ENCODE assay signal across 19 cellular contexts in genomic region chrX:120146323-120146722, GRCh38. TPM values are rescaled to one million over a fixed set of nuclear protein-coding genes. Genes with fewer than 3 reads are reported as not detected.
"Had no signal": no experiment of that assay in that cellular context is flagged by ENCODE, and none has a peak within 500 bp of the region (broad histone marks: within the 10 kb centered on the region; RNA-seq: fewer than 3 reads in every experiment).

No MANE protein-coding gene starts in this region.

RNA-seq across cellular contexts. Expression of gene RHOXF2, which starts 12.1 kb away (rescaled TPM):
- total RNA-seq: naive thymus-derived CD8-positive, alpha-beta T cell; neural crest cell; omental fat pad; osteocyte; posterior vena cava; pulmonary artery endothelial cell; right atrium auricular region; sciatic nerve; smooth muscle cell; spleen; stomach; subcutaneous adipose tissue; temporal lobe; thoracic aorta; thyroid gland; tibial nerve; ureter; vagina had no signal
- polyA plus RNA-seq: naive thymus-derived CD8-positive, alpha-beta T cell; pancreas; smooth muscle cell; stomach had no signal

RNA-seq across cellular contexts. Expression of gene RHOXF1, which starts 30.6 kb away (rescaled TPM):
- total RNA-seq: omental fat pad, osteocyte, posterior vena cava, pulmonary artery endothelial cell, right atrium auricular region, smooth muscle cell, stomach, temporal lobe, thoracic aorta, thyroid gland, tibial nerve, ureter, vagina had no signal
- polyA plus RNA-seq: smooth muscle cell, stomach had no signal
